9 cellular contexts compared by ENCODE assay signal in the genomic region with DNA sequence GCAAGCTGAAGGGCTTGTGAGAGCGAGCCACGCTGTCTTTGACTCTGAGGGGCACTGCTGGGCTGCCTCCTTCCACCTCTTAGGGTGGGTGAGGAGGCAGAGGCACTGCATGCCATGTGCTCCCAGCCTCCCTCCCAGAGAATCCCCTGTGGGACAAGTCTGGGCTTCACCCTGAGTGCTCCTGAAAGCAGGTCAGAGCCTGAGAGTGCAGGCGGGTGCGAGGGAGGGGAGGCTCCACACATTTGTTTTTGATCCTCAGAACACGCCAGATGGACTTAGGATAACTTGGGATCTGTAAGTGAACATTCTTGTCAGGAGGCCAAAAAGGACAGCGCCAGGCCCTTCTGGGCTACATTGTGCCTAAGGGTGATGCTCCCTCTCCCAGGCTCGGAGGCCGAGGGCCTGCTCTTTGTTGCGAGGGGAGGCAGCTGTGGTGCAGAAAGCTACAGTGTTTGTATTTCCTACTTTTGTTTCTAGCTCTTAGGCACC.
A peak's percentile ranks its signal among the peaks of the same experiment; 100 is the strongest.
DNase-seq lines count a peak whose midpoint lies in the region; TF ChIP-seq lines count a peak whose summit lies in the region.
"Had no signal": no experiment of that assay in that cellular context is flagged by ENCODE, and none has a peak within 500 bp of the region (broad histone marks: within the 10 kb centered on the region; RNA-seq: fewer than 3 reads in every experiment).

No MANE protein-coding gene starts in this region.

- H3K4me1 ChIP-seq in subcutaneous abdominal adipose tissue (ENCODE audit: control insufficient read depth in 5 of 5, insufficient read depth in 5 of 5, low read length in 5 of 5): peaks cover 5 to 29% (median 17%) of the 10 kb centered on the region in 5 donors

- in situ Hi-C loops in brain microvascular endothelial cell (cut with HindIII; ENCODE audit: low pct_ligation_motif_present, low sequenced_read_pairs): no loop called here

- H3K9me3 ChIP-seq in subcutaneous abdominal adipose tissue (ENCODE audit: control insufficient read depth in 5 of 5, low read length in 5 of 5): no peaks in the 10 kb centered on the region
- H3K9me3 ChIP-seq: adrenal gland had no signal

- H3K36me3 ChIP-seq in brain microvascular endothelial cell (replicated peaks) (no peaks in the 10 kb centered on the region), subcutaneous abdominal adipose tissue (ENCODE audit: control insufficient read depth in 5 of 5, insufficient read depth in 5 of 5, low read length in 5 of 5) (no peaks in the 10 kb centered on the region)
- H3K36me3 ChIP-seq: adrenal gland had no signal

- H3K4me3 Mint-ChIP-seq in activated T-helper 2 cell treated with anti-CD3 and anti-CD28 coated beads, Interferon-gamma antibody, Interleukin-2, Interleukin-4, amounts not matched to agents 10 μg/mL and 5 μg/mL and 100 μg/mL, durations not matched to agents 14 hours and 24 hours and 36 hours (ENCODE audit: low read depth): no peak overlapping the region

- no peaks in the 10 kb centered on the region for H3K9me3 Mint-ChIP-seq in activated T-helper 2 cell treated with anti-CD3 and anti-CD28 coated beads, Interferon-gamma antibody, Interleukin-2, Interleukin-4, amounts not matched to agents 10 μg/mL and 5 μg/mL and 100 μg/mL, durations not matched to agents 14 hours and 24 hours and 36 hours

- H3K36me3 Mint-ChIP-seq in activated T-helper 2 cell treated with anti-CD3 and anti-CD28 coated beads, Interferon-gamma antibody, Interleukin-2, Interleukin-4, amounts not matched to agents 10 μg/mL and 5 μg/mL and 100 μg/mL, durations not matched to agents 14 hours and 24 hours and 36 hours (ENCODE audit: low read depth): no peaks in the 10 kb centered on the region

- DNase-seq in HPDE6-E6E7 (ENCODE audit: extremely low spot score) (peak; percentile 75), brain microvascular endothelial cell (peak; percentile 79), kidney glomerular epithelial cell (lab: John Stamatoyannopoulos, UW) (peak; percentile 52), NCI-H2081 (lab: John Stamatoyannopoulos, UW) (no peak), KG1 (lab: John Stamatoyannopoulos, UW) (no peak), COR-L47 (lab: John Stamatoyannopoulos, UW) (no peak)
- no peak for DNase-seq in activated T-helper 2 cell treated with anti-CD3 and anti-CD28 coated beads, Interferon-gamma antibody, Interleukin-2, Interleukin-4, amounts not matched to agents 10 μg/mL and 5 μg/mL and 100 μg/mL, durations not matched to agents 14 hours and 24 hours and 36 hours (ENCODE audit: low spot score)

- no peaks in the 10 kb centered on the region for H3K27me3 ChIP-seq in brain microvascular endothelial cell (replicated peaks)
- peaks cover 0 to 4% (median 3%) of the 10 kb centered on the region in 5 donors for H3K27me3 ChIP-seq in subcutaneous abdominal adipose tissue (ENCODE audit: control insufficient read depth in 5 of 5, insufficient read depth in 4 of 5, low read length in 5 of 5)
- H3K27me3 ChIP-seq: adrenal gland had no signal

- H3K27ac ChIP-seq in brain microvascular endothelial cell (peak overlapping the region; percentile 98), subcutaneous abdominal adipose tissue (ENCODE audit: low read depth, low read length) (peak overlapping the region; percentile 71)

- peak; percentile 31 for TF ChIP-seq CTCF in brain microvascular endothelial cell (IDR thresholded peaks at IDR 0.05; ENCODE audit: low read depth, low read length, missing control alignments)

- H3K4me3 ChIP-seq in brain microvascular endothelial cell (ENCODE audit: low read depth, low read length) (no peak overlapping the region), subcutaneous abdominal adipose tissue (ENCODE audit: low read depth in 1 of 5, low read length in 5 of 5) (peak overlapping the region in 1 of 5 donors; percentile 19)
- H3K4me3 ChIP-seq: adrenal gland had no signal

- intact Hi-C loops in activated T-helper 2 cell treated with anti-CD3 and anti-CD28 coated beads, Interferon-gamma antibody, Interleukin-2, Interleukin-4, amounts not matched to agents 10 μg/mL and 5 μg/mL and 100 μg/mL, durations not matched to agents 14 hours and 24 hours and 36 hours (cut with micrococcal nuclease): no loop called here

- peaks cover 13% of the 10 kb centered on the region for H3K27me3 Mint-ChIP-seq in activated T-helper 2 cell treated with anti-CD3 and anti-CD28 coated beads, Interferon-gamma antibody, Interleukin-2, Interleukin-4, amounts not matched to agents 10 μg/mL and 5 μg/mL and 100 μg/mL, durations not matched to agents 14 hours and 24 hours and 36 hours (ENCODE audit: low read depth)

- no peaks in the 10 kb centered on the region for H3K4me1 Mint-ChIP-seq in activated T-helper 2 cell treated with anti-CD3 and anti-CD28 coated beads, Interferon-gamma antibody, Interleukin-2, Interleukin-4, amounts not matched to agents 10 μg/mL and 5 μg/mL and 100 μg/mL, durations not matched to agents 14 hours and 24 hours and 36 hours (ENCODE audit: low read depth)

- no peak overlapping the region for H3K27ac Mint-ChIP-seq in activated T-helper 2 cell treated with anti-CD3 and anti-CD28 coated beads, Interferon-gamma antibody, Interleukin-2, Interleukin-4, amounts not matched to agents 10 μg/mL and 5 μg/mL and 100 μg/mL, durations not matched to agents 14 hours and 24 hours and 36 hours

- peak overlapping the region in 2 of 5 donors; percentile 16 to 20 for H3K9ac ChIP-seq in subcutaneous abdominal adipose tissue (ENCODE audit: low read length in 5 of 5)

Comparison
In these comparisons a context has a peak if more than half of its experiments do, and no peak if none do; other contexts are left out.
1. DNase-seq: peak in HPDE6-E6E7 (single experiment), brain microvascular endothelial cell (single experiment) and kidney glomerular epithelial cell (single experiment); none in activated T-helper 2 cell treated with anti-CD3 and anti-CD28 coated beads, Interferon-gamma antibody, Interleukin-2, Interleukin-4, amounts not matched to agents 10 μg/mL and 5 μg/mL and 100 μg/mL, durations not matched to agents 14 hours and 24 hours and 36 hours (single experiment), NCI-H2081 (0 of 2), KG1 (single experiment) and COR-L47 (single experiment).